Comparison of ENCODE assay signal across 9 cellular contexts in the genomic region with DNA sequence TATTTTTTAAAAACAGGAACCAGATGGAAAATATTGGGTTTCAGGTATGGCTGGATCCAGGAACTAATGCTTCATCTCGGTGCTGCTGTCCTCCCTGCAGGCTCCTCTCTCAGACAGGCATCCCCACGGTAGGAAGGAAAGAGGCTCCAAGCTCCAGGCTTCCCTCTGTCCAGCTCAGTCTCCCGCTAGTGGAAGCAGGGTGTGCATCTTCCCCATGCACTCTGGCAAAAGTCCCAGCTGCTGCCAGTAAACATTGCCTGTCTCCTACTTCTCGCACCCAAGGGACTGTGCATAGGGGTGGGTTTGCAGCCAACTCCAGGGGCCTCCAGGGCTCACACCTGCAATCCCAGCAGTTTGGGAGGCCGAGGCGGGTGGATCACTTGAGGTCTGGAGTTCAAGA. TPM values are rescaled to one million over a fixed set of nuclear protein-coding genes. Genes with fewer than 3 reads are reported as not detected.
A peak's percentile ranks its signal among the peaks of the same experiment; 100 is the strongest.
DNase-seq lines count a peak whose midpoint lies in the region; ATAC-seq lines count a peak whose summit lies in the region.
"Had no signal": no experiment of that assay in that cellular context is flagged by ENCODE, and none has a peak within 500 bp of the region (broad histone marks: within the 10 kb centered on the region; RNA-seq: fewer than 3 reads in every experiment).

No MANE protein-coding gene starts in this region.

- no peak overlapping the region for H3K4me3 ChIP-seq in neuronal stem cell (ENCODE audit: low read length in 2 of 2)

- H3K27ac ChIP-seq in neuronal stem cell (replicated peaks; ENCODE audit: low read length) = no peak overlapping the region

- peaks cover 3% of the 10 kb centered on the region for H3K36me3 Mint-ChIP-seq in activated naive CD8-positive, alpha-beta T cell treated with anti-CD3 and anti-CD28 coated beads for 36 hours

- H3K23ac ChIP-seq in neuronal stem cell (ENCODE audit: low read depth, low read length, poor library complexity) = no peak overlapping the region

- H3K9me3 ChIP-seq in neuronal stem cell (replicated peaks in 1 of 2; ENCODE audit: control insufficient read depth in 2 of 2, insufficient read depth in 1 of 2, low read depth in 1 of 2, low read length in 2 of 2) = peaks cover 0 to 2% of the 10 kb centered on the region in 2 donors

- no peak overlapping the region for H2BK120ac ChIP-seq in neuronal stem cell (ENCODE audit: low read depth, low read length)

- no peaks in the 10 kb centered on the region for H3K27me3 Mint-ChIP-seq in activated naive CD8-positive, alpha-beta T cell treated with anti-CD3 and anti-CD28 coated beads for 36 hours

- DNase-seq in Ammon's horn (ENCODE audit: low spot score) = peak; percentile 87
- DNase-seq in NCI-H69 (lab: John Stamatoyannopoulos, UW) = peak; percentile 53
- peak; percentile 14 for DNase-seq in fibroblast of gingiva (ENCODE audit: low read depth)
- DNase-seq in neuronal stem cell (ENCODE audit: low spot score) = no peak
- no peak for DNase-seq in activated naive CD8-positive, alpha-beta T cell treated with anti-CD3 and anti-CD28 coated beads for 36 hours
- no peak for DNase-seq in DMS114 treated with DMSO at 0.1 percent for 48 hours (lab: John Stamatoyannopoulos, UW; ENCODE audit: unreplicated experiment)
- DNase-seq in NCI-H1105 treated with DMSO at 0.1 percent for 48 hours (lab: John Stamatoyannopoulos, UW) = no peak
- DNase-seq: activated naive CD4-positive, alpha-beta T cell treated with anti-CD3 and anti-CD28 coated beads for 36 hours had no signal

- H3K27me3 ChIP-seq in neuronal stem cell (ENCODE audit: control insufficient read depth in 3 of 3, insufficient read depth in 3 of 3, low read depth in 1 of 3, low read length in 3 of 3) = peaks cover 0 to 2% (median 0%) of the 10 kb centered on the region in 3 experiments

- no peak overlapping the region for H3K14ac ChIP-seq in neuronal stem cell (ENCODE audit: low read length)

- peak overlapping the region; percentile 53 for H3K9ac ChIP-seq in neuronal stem cell (ENCODE audit: low read depth, low read length, poor library complexity)

- no peak overlapping the region for H2BK15ac ChIP-seq in neuronal stem cell (ENCODE audit: low read length)

- no peak overlapping the region for H3K4me3 Mint-ChIP-seq in activated naive CD8-positive, alpha-beta T cell treated with anti-CD3 and anti-CD28 coated beads for 36 hours
- H3K4me3 Mint-ChIP-seq: activated naive CD4-positive, alpha-beta T cell treated with anti-CD3 and anti-CD28 coated beads for 36 hours had no signal

- ATAC-seq in GM19463 (IDR thresholded peaks at IDR 0.05; ENCODE audit: unreplicated experiment) = no peak

- H4K8ac ChIP-seq in neuronal stem cell (ENCODE audit: low read depth, low read length) = no peak overlapping the region

- no peaks in the 10 kb centered on the region for H3K9me3 Mint-ChIP-seq in activated naive CD8-positive, alpha-beta T cell treated with anti-CD3 and anti-CD28 coated beads for 36 hours
- H3K9me3 Mint-ChIP-seq: activated naive CD4-positive, alpha-beta T cell treated with anti-CD3 and anti-CD28 coated beads for 36 hours had no signal

- H2AFZ ChIP-seq in neuronal stem cell (ENCODE audit: low read length) = peak overlapping the region; percentile 92

- no peaks in the 10 kb centered on the region for H3K4me1 ChIP-seq in neuronal stem cell (ENCODE audit: control insufficient read depth in 2 of 2, insufficient read depth in 1 of 2, low read depth in 1 of 2, low read length in 2 of 2)

- no peak overlapping the region for H3K4ac ChIP-seq in neuronal stem cell (ENCODE audit: low read length)

- peak overlapping the region; percentile 47 for H2AK5ac ChIP-seq in neuronal stem cell (ENCODE audit: low read depth, low read length)

- no peaks in the 10 kb centered on the region for H3K36me3 ChIP-seq in neuronal stem cell (replicated peaks in 1 of 2; ENCODE audit: control insufficient read depth in 2 of 2, insufficient read depth in 2 of 2, low read length in 2 of 2)

- no peak overlapping the region for H2BK5ac ChIP-seq in neuronal stem cell (ENCODE audit: low read length)

- no CpG with 5 or more reads among the region's 6 CpGs for WGBS in neuronal stem cell (ENCODE audit: extremely low coverage in 2 of 2, insufficient read length in 2 of 2, insufficient replicate concordance in 1 of 2), 2 donors

- no peak overlapping the region for H4K91ac ChIP-seq in neuronal stem cell (ENCODE audit: low read depth, low read length, poor library complexity)

- H3K4me2 ChIP-seq in neuronal stem cell (ENCODE audit: insufficient read depth, low read length, poor library complexity, severe bottlenecking) = no peak overlapping the region

- peaks cover 13% of the 10 kb centered on the region for H3K4me1 Mint-ChIP-seq in activated naive CD8-positive, alpha-beta T cell treated with anti-CD3 and anti-CD28 coated beads for 36 hours

- H2BK12ac ChIP-seq in neuronal stem cell (ENCODE audit: low read length) = no peak overlapping the region

- no peak overlapping the region for H3K18ac ChIP-seq in neuronal stem cell (ENCODE audit: low read length)

- no peak overlapping the region for H3K27ac Mint-ChIP-seq in activated naive CD8-positive, alpha-beta T cell treated with anti-CD3 and anti-CD28 coated beads for 36 hours

- H3K79me1 ChIP-seq in neuronal stem cell (ENCODE audit: low read depth, low read length) = no peaks in the 10 kb centered on the region

RNA-seq across cellular contexts. Expression of gene IL12RB1, which starts 29.2 kb away (rescaled TPM):
- not detected for polyA plus RNA-seq in neuronal stem cell (2013, experiment 1 of 2)
- polyA plus RNA-seq in neuronal stem cell (2013, experiment 2 of 2) = not detected
- total RNA-seq in activated naive CD8-positive, alpha-beta T cell treated with anti-CD3 and anti-CD28 coated beads for 36 hours = 10 to 100 TPM; 26.5 to 26.9 TPM

RNA-seq across cellular contexts. Expression of gene MAST3, which starts 40.0 kb away (rescaled TPM):
- polyA plus RNA-seq in neuronal stem cell (2013, experiment 1 of 2) = 3.8 TPM
- polyA plus RNA-seq in neuronal stem cell (2013, experiment 2 of 2) = 4.1 TPM
- total RNA-seq in activated naive CD8-positive, alpha-beta T cell treated with anti-CD3 and anti-CD28 coated beads for 36 hours = 10 to 100 TPM; 11.8 to 14.4 TPM

RNA-seq across cellular contexts. Expression of gene ARRDC2, which starts 49.6 kb away (rescaled TPM):
- 0.81 TPM for polyA plus RNA-seq in neuronal stem cell (2013, experiment 1 of 2)
- polyA plus RNA-seq in neuronal stem cell (2013, experiment 2 of 2) = 0.75 TPM
- 10 to 100 TPM; 20.1 to 20.6 TPM for total RNA-seq in activated naive CD8-positive, alpha-beta T cell treated with anti-CD3 and anti-CD28 coated beads for 36 hours

Comparison
In these comparisons a context has a peak if more than half of its experiments do, and no peak if none do; other contexts are left out.
1. DNase-seq: peak in Ammon's horn (single experiment), NCI-H69 (single experiment) and fibroblast of gingiva (single experiment); none in neuronal stem cell (single experiment), activated naive CD8-positive, alpha-beta T cell treated with anti-CD3 and anti-CD28 coated beads for 36 hours (single experiment), DMS114 treated with DMSO at 0.1 percent for 48 hours (single experiment) and NCI-H1105 treated with DMSO at 0.1 percent for 48 hours (single experiment).